8 cellular contexts compared by ENCODE assay signal in genomic region chr11:78418584-78419211, GRCh38. TPM values are rescaled to one million over a fixed set of nuclear protein-coding genes. Genes with fewer than 3 reads are reported as not detected.
DNase-seq lines count a peak whose midpoint lies in the region; ATAC-seq and TF ChIP-seq lines count a peak whose summit lies in the region.

No MANE protein-coding gene starts in this region.

- CTCF ChIA-PET in activated naive CD4-positive, alpha-beta T cell treated with anti-CD3 and anti-CD28 coated beads, Interleukin-2, amount 10 ng/mL, durations not matched to agents 7 days and 5 days (lab: Charles Lee), result interaction anchor here (0.6 to 7.6 kb wide), 13 partner anchors 11 to 279 kb away, joined by 3 to 100 read pairs (median 4); partner anchors contain the start of gene ALG8

- H3K27ac Mint-ChIP-seq in activated naive CD4-positive, alpha-beta T cell treated with anti-CD3 and anti-CD28 coated beads, Interleukin-2, amount 10 ng/mL, durations not matched to agents 7 days and 5 days, result no peak overlapping the region
- peak overlapping the region; percentile 31 for H3K27ac Mint-ChIP-seq in activated naive CD8-positive, alpha-beta T cell treated with anti-CD3 and anti-CD28 coated beads, Interleukin-2, amount 10 ng/mL, durations not matched to agents 7 days and 5 days

- peaks cover 4% of the 10 kb centered on the region for H3K36me3 Mint-ChIP-seq in activated naive CD4-positive, alpha-beta T cell treated with anti-CD3 and anti-CD28 coated beads, Interleukin-2, amount 10 ng/mL, durations not matched to agents 7 days and 5 days
- no peaks in the 10 kb centered on the region for H3K36me3 Mint-ChIP-seq in activated naive CD8-positive, alpha-beta T cell treated with anti-CD3 and anti-CD28 coated beads, Interleukin-2, amount 10 ng/mL, durations not matched to agents 7 days and 5 days

- intact Hi-C loops in tibial artery (cut with DNase I; ENCODE audit: low total_unique reads), result loop anchor here (5.0 kb wide), 3 partner anchors 154 to 256 kb away; partner anchors contain the start of gene NARS2

- peak overlapping the region; percentile 89 for H3K27ac ChIP-seq in layer of hippocampus (ENCODE audit: low read depth, low read length)
- H3K27ac ChIP-seq in tibial artery, result peak overlapping the region; percentile 98 to 100

- no peaks in the 10 kb centered on the region for H3K9me3 Mint-ChIP-seq in activated naive CD4-positive, alpha-beta T cell treated with anti-CD3 and anti-CD28 coated beads, Interleukin-2, amount 10 ng/mL, durations not matched to agents 7 days and 5 days
- no peaks in the 10 kb centered on the region for H3K9me3 Mint-ChIP-seq in activated naive CD8-positive, alpha-beta T cell treated with anti-CD3 and anti-CD28 coated beads, Interleukin-2, amount 10 ng/mL, durations not matched to agents 7 days and 5 days

- ATAC-seq in activated naive CD8-positive, alpha-beta T cell treated with anti-CD3 and anti-CD28 coated beads, Interleukin-2, amount 10 ng/mL, durations not matched to agents 7 days and 5 days (ENCODE audit: low read depth), result no peak
- ATAC-seq in GM21423 (IDR thresholded peaks at IDR 0.05; ENCODE audit: unreplicated experiment), result no peak

- peaks cover 47% of the 10 kb centered on the region for H3K4me1 Mint-ChIP-seq in activated naive CD4-positive, alpha-beta T cell treated with anti-CD3 and anti-CD28 coated beads, Interleukin-2, amount 10 ng/mL, durations not matched to agents 7 days and 5 days
- peaks cover 40% of the 10 kb centered on the region for H3K4me1 Mint-ChIP-seq in activated naive CD8-positive, alpha-beta T cell treated with anti-CD3 and anti-CD28 coated beads, Interleukin-2, amount 10 ng/mL, durations not matched to agents 7 days and 5 days

- H3K36me3 ChIP-seq in tibial artery, result no peaks in the 10 kb centered on the region

- H3K27me3 Mint-ChIP-seq in activated naive CD4-positive, alpha-beta T cell treated with anti-CD3 and anti-CD28 coated beads, Interleukin-2, amount 10 ng/mL, durations not matched to agents 7 days and 5 days, result peaks cover 38% of the 10 kb centered on the region
- peaks cover 39% of the 10 kb centered on the region for H3K27me3 Mint-ChIP-seq in activated naive CD8-positive, alpha-beta T cell treated with anti-CD3 and anti-CD28 coated beads, Interleukin-2, amount 10 ng/mL, durations not matched to agents 7 days and 5 days

- no peak for DNase-seq in activated naive CD4-positive, alpha-beta T cell treated with anti-CD3 and anti-CD28 coated beads, Interleukin-2, amount 10 ng/mL, durations not matched to agents 7 days and 5 days
- no peak for DNase-seq in activated naive CD4-positive, alpha-beta T cell treated with anti-CD3 and anti-CD28 coated beads, Interleukin-2, amount 50 U/mL, for 16 hours
- no peak for DNase-seq in activated naive CD8-positive, alpha-beta T cell treated with anti-CD3 and anti-CD28 coated beads, Interleukin-2, amount 10 ng/mL, durations not matched to agents 7 days and 5 days
- no peak for DNase-seq in tibial artery
- DNase-seq in LoVo (ENCODE audit: low spot score), result no peak
- DNase-seq in activated CD4-positive, alpha-beta T cell treated with anti-CD3 and anti-CD28 coated beads, Interleukin-2, amount 50 U/mL, for 4 hours, result no peak

- no peaks in the 10 kb centered on the region for H3K9me3 ChIP-seq in tibial artery

- H3K27me3 ChIP-seq in layer of hippocampus (ENCODE audit: control insufficient read depth, insufficient read depth, low read length) (no peaks in the 10 kb centered on the region), tibial artery (no peaks in the 10 kb centered on the region)

- peak overlapping the region; percentile 98 to 99 for H3K4me3 ChIP-seq in tibial artery

- POLR2A ChIA-PET in activated naive CD8-positive, alpha-beta T cell treated with anti-CD3 and anti-CD28 coated beads, Interleukin-2, amount 10 ng/mL, durations not matched to agents 7 days and 5 days (lab: Charles Lee), result interaction anchor here (1.0 to 2.6 kb wide), 7 partner anchors 8 to 424 kb away, joined by 3 to 16 read pairs (median 3); partner anchors contain the start of genes INTS4 and NARS2

- H3K4me3 Mint-ChIP-seq in activated naive CD4-positive, alpha-beta T cell treated with anti-CD3 and anti-CD28 coated beads, Interleukin-2, amount 10 ng/mL, durations not matched to agents 7 days and 5 days, result peak overlapping the region; percentile 78
- H3K4me3 Mint-ChIP-seq in activated naive CD8-positive, alpha-beta T cell treated with anti-CD3 and anti-CD28 coated beads, Interleukin-2, amount 10 ng/mL, durations not matched to agents 7 days and 5 days, result peak overlapping the region; percentile 78

- H3K4me1 ChIP-seq in tibial artery, result peaks cover 0 to 52% (median 24%) of the 10 kb centered on the region in 4 donors

- TF ChIP-seq CTCF in tibial artery (IDR thresholded peaks at IDR 0.05), result no peak

RNA-seq across cellular contexts. Expression of gene GAB2, which starts 1.1 kb away (rescaled TPM):
- total RNA-seq in activated naive CD8-positive, alpha-beta T cell treated with anti-CD3 and anti-CD28 coated beads, Interleukin-2, amount 10 ng/mL, durations not matched to agents 7 days and 5 days, result 1 to 10 TPM; 7.1 to 7.5 TPM
